18 cellular contexts compared by ENCODE assay signal in genomic region chr3:118618247-118619040, GRCh38.
A peak's percentile ranks its signal among the peaks of the same experiment; 100 is the strongest.
DNase-seq lines count a peak whose midpoint lies in the region; ATAC-seq and TF ChIP-seq lines count a peak whose summit lies in the region.
"Had no signal": no experiment of that assay in that cellular context is flagged by ENCODE, and none has a peak within 500 bp of the region (broad histone marks: within the 10 kb centered on the region; RNA-seq: fewer than 3 reads in every experiment).

No MANE protein-coding gene starts in this region.

- H3K9me3 ChIP-seq in breast epithelium (no peaks in the 10 kb centered on the region), RWPE2 (ENCODE audit: severe bottlenecking) (no peaks in the 10 kb centered on the region)

- H3K27me3 Mint-ChIP-seq in MCF 10A (ENCODE audit: insufficient read depth, unreplicated experiment): no peaks in the 10 kb centered on the region
- no peaks in the 10 kb centered on the region for H3K27me3 Mint-ChIP-seq in stimulated activated naive CD8-positive, alpha-beta T cell treated with anti-CD3 and anti-CD28 coated beads, Interleukin-15, amount 100 ng/mL, for 72 hours
- H3K27me3 Mint-ChIP-seq: B cell; CD4-positive, CD25-positive, alpha-beta regulatory T cell had no signal

- H3K4me3 ChIP-seq in breast epithelium (no peak overlapping the region), RWPE2 (ENCODE audit: severe bottlenecking) (no peak overlapping the region)

- peak; percentile 51 for DNase-seq in MCF 10A (ENCODE audit: unreplicated experiment)
- DNase-seq in breast epithelium (ENCODE audit: low spot score in 2 of 2): no peak
- DNase-seq in RWPE2 (ENCODE audit: low spot score): no peak
- DNase-seq in epithelial cell of prostate (ENCODE audit: low read depth, low spot score): peak; percentile 31
- no peak for DNase-seq in HPDE6-E6E7 (ENCODE audit: extremely low spot score)
- DNase-seq in kidney glomerular epithelial cell (lab: John Stamatoyannopoulos, UW): no peak
- no peak for DNase-seq in stimulated activated naive CD8-positive, alpha-beta T cell treated with anti-CD3 and anti-CD28 coated beads, Interleukin-15, amount 100 ng/mL, for 72 hours
- DNase-seq: CD4-positive, CD25-positive, alpha-beta regulatory T cell; EL; GF-D8; NCI-H1092 treated with DMSO at 0.1 percent for 48 hours; NCI-H1694 treated with DMSO at 0.1 percent for 48 hours; NCI-H2081 treated with DMSO at 0.1 percent for 48 hours; NCI-H2171 treated with DMSO at 0.1 percent for 48 hours; NCI-H524 treated with DMSO at 0.1 percent for 48 hours had no signal

- intact Hi-C loops in MCF 10A (cut with micrococcal nuclease): no loop called here
- intact Hi-C loops in breast epithelium (cut with DNase I; ENCODE audit: low total_unique reads): no loop called here

- no peaks in the 10 kb centered on the region for H3K36me3 Mint-ChIP-seq in MCF 10A (ENCODE audit: insufficient read depth, unreplicated experiment)
- H3K36me3 Mint-ChIP-seq: CD4-positive, CD25-positive, alpha-beta regulatory T cell had no signal

- BruUV-seq in MCF 10A (replicated peaks; lab: Mats Ljungman, UMichigan): no TSS peak

- H3K36me3 ChIP-seq in breast epithelium (no peaks in the 10 kb centered on the region), RWPE2 (ENCODE audit: low read depth) (no peaks in the 10 kb centered on the region)

- no peaks in the 10 kb centered on the region for H3K9me3 Mint-ChIP-seq in MCF 10A (ENCODE audit: unreplicated experiment)
- H3K9me3 Mint-ChIP-seq in stimulated activated naive CD8-positive, alpha-beta T cell treated with anti-CD3 and anti-CD28 coated beads, Interleukin-15, amount 100 ng/mL, for 72 hours: no peaks in the 10 kb centered on the region

- no peak overlapping the region for H3K4me3 Mint-ChIP-seq in MCF 10A (ENCODE audit: unreplicated experiment)
- H3K4me3 Mint-ChIP-seq in stimulated activated naive CD8-positive, alpha-beta T cell treated with anti-CD3 and anti-CD28 coated beads, Interleukin-15, amount 100 ng/mL, for 72 hours: no peak overlapping the region
- H3K4me3 Mint-ChIP-seq: B cell; CD4-positive, CD25-positive, alpha-beta regulatory T cell had no signal

- H3K27me3 ChIP-seq in breast epithelium (no peaks in the 10 kb centered on the region), RWPE2 (ENCODE audit: insufficient read depth, poor library complexity, severe bottlenecking) (no peaks in the 10 kb centered on the region)

- TF ChIP-seq CTCF in MCF 10A (IDR thresholded peaks at IDR 0.05; ENCODE audit: unreplicated experiment) (no peak), breast epithelium (IDR thresholded peaks at IDR 0.05) (no peak), RWPE2 (IDR thresholded peaks at IDR 0.05; ENCODE audit: poor library complexity, severe bottlenecking) (no peak)

- H3K4me1 Mint-ChIP-seq in MCF 10A (ENCODE audit: insufficient read depth, unreplicated experiment): peaks cover 13% of the 10 kb centered on the region
- H3K4me1 Mint-ChIP-seq in stimulated activated naive CD8-positive, alpha-beta T cell treated with anti-CD3 and anti-CD28 coated beads, Interleukin-15, amount 100 ng/mL, for 72 hours: no peaks in the 10 kb centered on the region
- H3K4me1 Mint-ChIP-seq: B cell; CD4-positive, CD25-positive, alpha-beta regulatory T cell had no signal

- H3K4me1 ChIP-seq in breast epithelium (no peaks in the 10 kb centered on the region), RWPE2 (ENCODE audit: insufficient read depth, poor library complexity, severe bottlenecking) (peaks cover 8% of the 10 kb centered on the region)

- no peak for TF ChIP-seq POLR2A in breast epithelium (IDR thresholded peaks at IDR 0.05)

- POLR2A ChIA-PET in MCF 10A (lab: Yijun Ruan, JAX): interaction anchor here (1.2 kb wide), 1 partner anchor 597 kb away, joined by 3 read pairs; no protein-coding TSS in a partner anchor

- H3K27ac Mint-ChIP-seq in MCF 10A (ENCODE audit: low read depth, unreplicated experiment): no peak overlapping the region
- no peak overlapping the region for H3K27ac Mint-ChIP-seq in stimulated activated naive CD8-positive, alpha-beta T cell treated with anti-CD3 and anti-CD28 coated beads, Interleukin-15, amount 100 ng/mL, for 72 hours
- H3K27ac Mint-ChIP-seq: B cell; CD4-positive, CD25-positive, alpha-beta regulatory T cell had no signal

- ATAC-seq in RWPE2 (ENCODE audit: low read depth) (peak; percentile 83), GM18873 (IDR thresholded peaks at IDR 0.05; ENCODE audit: low FRiP score, unreplicated experiment) (no peak)
- no peak for ATAC-seq in stimulated activated naive CD8-positive, alpha-beta T cell treated with anti-CD3 and anti-CD28 coated beads, Interleukin-15, amount 100 ng/mL, for 72 hours
- ATAC-seq: SK-N-SH treated with all-trans-retinoic acid at 6 μM for 48 hours had no signal

- CTCF ChIA-PET in MCF 10A (lab: Yijun Ruan, JAX): interaction anchor here (0.9 kb wide), 1 partner anchor 19 kb away, joined by 3 read pairs; no protein-coding TSS in a partner anchor

- no peak overlapping the region for H3K27ac ChIP-seq in breast epithelium
- no peak overlapping the region for H3K27ac ChIP-seq in RWPE2 (ENCODE audit: poor library complexity, severe bottlenecking)
- peak overlapping the region; percentile 6 for H3K27ac ChIP-seq in epithelial cell of prostate

Comparison
In these comparisons a context has a peak if more than half of its experiments do, and no peak if none do; other contexts are left out.
1. DNase-seq: peak in MCF 10A (single experiment) and epithelial cell of prostate (single experiment); none in breast epithelium (0 of 2), RWPE2 (single experiment), HPDE6-E6E7 (single experiment), kidney glomerular epithelial cell (single experiment) and stimulated activated naive CD8-positive, alpha-beta T cell treated with anti-CD3 and anti-CD28 coated beads, Interleukin-15, amount 100 ng/mL, for 72 hours (0 of 2).